Comparison of ENCODE assay signal across 8 cellular contexts in genomic region chr2:197215988-197216979, GRCh38.
A peak's percentile ranks its signal among the peaks of the same experiment; 100 is the strongest.
DNase-seq lines count a peak whose midpoint lies in the region; ATAC-seq lines count a peak whose summit lies in the region.

No MANE protein-coding gene starts in this region.

- peak overlapping the region; percentile 50 for H3K4me3 Mint-ChIP-seq in activated CD4-positive, alpha-beta memory T cell treated with anti-CD3 and anti-CD28 coated beads, Interleukin-2, amount 10 ng/mL, durations not matched to agents 7 days and 5 days

- H2AFZ ChIP-seq in mesenchymal stem cell (ENCODE audit: low read depth, low read length), result no peak overlapping the region

- peaks cover 30% of the 10 kb centered on the region for H3K36me3 Mint-ChIP-seq in activated CD4-positive, alpha-beta memory T cell treated with anti-CD3 and anti-CD28 coated beads, Interleukin-2, amount 10 ng/mL, durations not matched to agents 7 days and 5 days (ENCODE audit: low read depth)

- H4K91ac ChIP-seq in mesenchymal stem cell (ENCODE audit: low read length), result peak overlapping the region; percentile 15

- no peaks in the 10 kb centered on the region for H3K27me3 Mint-ChIP-seq in activated CD4-positive, alpha-beta memory T cell treated with anti-CD3 and anti-CD28 coated beads, Interleukin-2, amount 10 ng/mL, durations not matched to agents 7 days and 5 days

- H2BK5ac ChIP-seq in mesenchymal stem cell (ENCODE audit: low read depth, low read length, poor library complexity, severe bottlenecking), result no peak overlapping the region

- H3K4me3 ChIP-seq in mesenchymal stem cell (ENCODE audit: insufficient read depth in 1 of 2, low read depth in 1 of 2, low read length in 2 of 2), result no peak overlapping the region

- peak overlapping the region in 1 of 2 experiments; percentile 40 for H3K4ac ChIP-seq in mesenchymal stem cell (ENCODE audit: low read depth in 1 of 2, low read length in 2 of 2)

- H3K4me2 ChIP-seq in mesenchymal stem cell (ENCODE audit: low read length, poor library complexity, severe bottlenecking), result no peak overlapping the region

- no peaks in the 10 kb centered on the region for H3K36me3 ChIP-seq in mesenchymal stem cell (ENCODE audit: control insufficient read depth in 1 of 2, insufficient read depth in 2 of 2, low read depth in 1 of 2, low read length in 2 of 2)

- POLR2A ChIA-PET in activated CD4-positive, alpha-beta memory T cell treated with anti-CD3 and anti-CD28 coated beads, Interleukin-2, amount 10 ng/mL, durations not matched to agents 7 days and 5 days (lab: Charles Lee), result interaction anchor here (0.6 to 12.7 kb wide), 8 partner anchors 8 to 93 kb away, joined by 3 to 123 read pairs (median 4); no protein-coding TSS in a partner anchor

- H2AK5ac ChIP-seq in mesenchymal stem cell (ENCODE audit: low read length, severe bottlenecking), result peak overlapping the region; percentile 84

- peaks cover 11% of the 10 kb centered on the region for H3K79me1 ChIP-seq in mesenchymal stem cell (replicated peaks; ENCODE audit: low read length, poor library complexity, severe bottlenecking)

- H2BK120ac ChIP-seq in mesenchymal stem cell (ENCODE audit: low read depth, low read length), result peak overlapping the region; percentile 27

- DNase-seq in DMS53 treated with DMSO at 0.1 percent for 48 hours (lab: John Stamatoyannopoulos, UW; ENCODE audit: unreplicated experiment) (peak; percentile 35), mesenchymal stem cell (peak; percentile 57), H4 (ENCODE audit: low spot score) (no peak), SK-N-DZ (ENCODE audit: low spot score) (no peak)
- DNase-seq in activated CD4-positive, alpha-beta memory T cell treated with anti-CD3 and anti-CD28 coated beads, Interleukin-2, amount 10 ng/mL, durations not matched to agents 7 days and 5 days, result no peak
- DNase-seq in stimulated activated CD4-positive, alpha-beta T cell treated with anti-CD3 and anti-CD28 coated beads, Interleukin-4, amount 100 ng/mL, for 4 hours, result no peak

- no peaks in the 10 kb centered on the region for H3K9me3 Mint-ChIP-seq in activated CD4-positive, alpha-beta memory T cell treated with anti-CD3 and anti-CD28 coated beads, Interleukin-2, amount 10 ng/mL, durations not matched to agents 7 days and 5 days

- H3K14ac ChIP-seq in mesenchymal stem cell (ENCODE audit: low read length in 2 of 2), result no peak overlapping the region

- H3K9me3 ChIP-seq in mesenchymal stem cell (ENCODE audit: control insufficient read depth, low read length), result no peaks in the 10 kb centered on the region

- peak overlapping the region; percentile 31 for H3K27ac ChIP-seq in mesenchymal stem cell (ENCODE audit: low read length, poor library complexity, severe bottlenecking)

- WGBS in mesenchymal stem cell, result 38% methylated on average over 7 of the region's 7 CpGs

- H3K23ac ChIP-seq in mesenchymal stem cell (ENCODE audit: low read length in 2 of 2), result no peak overlapping the region

- CTCF ChIA-PET in activated CD4-positive, alpha-beta memory T cell treated with anti-CD3 and anti-CD28 coated beads, Interleukin-2, amount 10 ng/mL, durations not matched to agents 7 days and 5 days (lab: Charles Lee), result interaction anchor here (0.9 to 1.2 kb wide), 3 partner anchors 9 to 21 kb away, joined by 3 to 5 read pairs (median 4); no protein-coding TSS in a partner anchor

- H4K8ac ChIP-seq in mesenchymal stem cell (ENCODE audit: low read length), result no peak overlapping the region

- peaks cover 79% of the 10 kb centered on the region for H3K4me1 Mint-ChIP-seq in activated CD4-positive, alpha-beta memory T cell treated with anti-CD3 and anti-CD28 coated beads, Interleukin-2, amount 10 ng/mL, durations not matched to agents 7 days and 5 days

- H3K27me3 ChIP-seq in mesenchymal stem cell (ENCODE audit: control insufficient read depth in 1 of 2, insufficient read depth in 1 of 2, low read length in 2 of 2), result no peaks in the 10 kb centered on the region

- H3K18ac ChIP-seq in mesenchymal stem cell (ENCODE audit: low read depth in 1 of 2, low read length in 2 of 2), result peak overlapping the region in 1 of 2 experiments; percentile 28

- ATAC-seq in GM19397 (IDR thresholded peaks at IDR 0.05; ENCODE audit: unreplicated experiment) (peak; percentile 68), HG03439 (IDR thresholded peaks at IDR 0.05; ENCODE audit: unreplicated experiment) (peak; percentile 60)

- H2BK15ac ChIP-seq in mesenchymal stem cell (ENCODE audit: low read depth, poor library complexity, severe bottlenecking), result no peak overlapping the region

- H3K27ac Mint-ChIP-seq in activated CD4-positive, alpha-beta memory T cell treated with anti-CD3 and anti-CD28 coated beads, Interleukin-2, amount 10 ng/mL, durations not matched to agents 7 days and 5 days, result peak overlapping the region; percentile 85

- peak overlapping the region in 1 of 2 experiments; percentile 92 for H2BK12ac ChIP-seq in mesenchymal stem cell (ENCODE audit: low read length in 2 of 2)

- no peak overlapping the region for H3K9ac ChIP-seq in mesenchymal stem cell (ENCODE audit: low read length)

- H3K4me1 ChIP-seq in mesenchymal stem cell (ENCODE audit: control insufficient read depth, insufficient read depth, low read depth, low read length), result peaks cover 4% of the 10 kb centered on the region

Comparison
In these comparisons a context has a peak if more than half of its experiments do, and no peak if none do; other contexts are left out.
1. DNase-seq: peak in DMS53 treated with DMSO at 0.1 percent for 48 hours (single experiment) and mesenchymal stem cell (single experiment); none in activated CD4-positive, alpha-beta memory T cell treated with anti-CD3 and anti-CD28 coated beads, Interleukin-2, amount 10 ng/mL, durations not matched to agents 7 days and 5 days (single experiment), H4 (single experiment), stimulated activated CD4-positive, alpha-beta T cell treated with anti-CD3 and anti-CD28 coated beads, Interleukin-4, amount 100 ng/mL, for 4 hours (0 of 2) and SK-N-DZ (single experiment).